1 cellular context compared by ENCODE assay signal in the genomic region with DNA sequence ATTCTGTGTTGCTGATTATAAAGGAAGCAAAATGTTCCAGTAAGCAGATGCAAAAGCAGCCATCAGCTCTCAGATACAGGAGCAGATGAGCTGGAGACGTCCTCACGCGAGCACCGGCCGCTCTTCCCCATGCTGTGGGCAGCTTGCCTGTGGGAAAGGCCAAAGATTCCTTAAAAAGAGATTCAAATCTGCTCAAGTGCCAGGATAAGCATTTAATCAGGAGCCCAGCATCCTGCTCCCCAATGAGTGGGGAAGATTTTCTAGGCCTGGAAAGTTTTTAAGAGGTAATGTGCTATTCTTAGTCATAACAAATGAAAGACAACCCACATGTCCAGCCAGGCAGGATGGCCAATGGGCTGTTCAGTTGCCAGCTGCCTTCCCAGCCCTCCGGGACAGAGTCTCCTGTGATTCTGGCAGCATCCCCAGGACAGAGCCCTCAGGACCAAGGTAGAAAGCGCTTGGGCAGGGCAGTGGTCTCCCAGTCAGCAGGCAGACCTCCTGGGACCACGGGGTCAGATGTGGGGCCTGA.
TF ChIP-seq lines count a peak whose summit lies in the region.

No MANE protein-coding gene starts in this region.

TF ChIP-seq in IMR-90, 13 proteins besides CTCF, POLR2A, EP300 and RAD21 (continued from another document):
- no peak for TF ChIP-seq MAZ (IDR thresholded peaks at IDR 0.05; ENCODE audit: borderline replicate concordance, low read depth, low read length)
- TF ChIP-seq BHLHE40 (IDR thresholded peaks at IDR 0.05; ENCODE audit: low read depth, low read length): peak; percentile 69
- TF ChIP-seq FOS (IDR thresholded peaks at IDR 0.05; ENCODE audit: low read depth, low read length): no peak
- TF ChIP-seq CEBPB (IDR thresholded peaks at IDR 0.05; ENCODE audit: low read depth, low read length): no peak
